ENCODE assay signal across 8 cellular contexts in the genomic region with DNA sequence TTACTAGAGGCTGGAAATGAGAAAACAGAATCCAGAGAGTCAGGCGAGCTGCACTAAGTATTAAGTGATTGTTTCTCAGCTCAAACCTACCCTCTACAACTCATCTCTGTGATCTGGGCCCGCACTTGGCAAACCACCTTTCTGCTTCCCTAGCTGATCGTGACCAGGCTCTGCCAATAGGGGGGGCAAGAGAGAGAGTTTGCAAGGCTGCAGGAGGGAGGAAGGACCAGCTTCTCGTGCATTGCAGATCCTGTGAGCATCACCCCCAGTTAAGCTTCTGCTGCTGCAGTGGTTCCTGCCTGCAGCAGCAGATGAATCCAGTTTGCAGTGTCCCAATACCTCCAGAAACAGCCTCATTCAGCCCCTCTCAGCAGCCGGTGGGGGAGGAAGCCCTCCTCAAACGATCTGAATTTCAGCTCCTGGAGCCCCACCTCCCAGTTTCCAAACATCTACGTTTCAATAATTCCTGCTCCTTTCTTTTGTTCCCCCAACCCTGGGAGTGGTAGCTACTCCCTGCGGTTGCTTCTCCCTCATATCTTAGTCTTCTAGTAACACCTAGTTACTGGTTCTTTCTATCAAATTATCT. TPM values are rescaled to one million over a fixed set of nuclear protein-coding genes. Genes with fewer than 3 reads are reported as not detected.
DNase-seq lines count a peak whose midpoint lies in the region; ATAC-seq and TF ChIP-seq lines count a peak whose summit lies in the region.

No MANE protein-coding gene starts in this region.

- WGBS in liver, result 47% methylated on average over 8 of the region's 8 CpGs

- peak; percentile 78 for TF ChIP-seq CTCF in GM13976 (IDR thresholded peaks at IDR 0.05; ENCODE audit: borderline replicate concordance, control extremely low read depth, extremely low read depth, insufficient read depth, missing control alignments)
- peak; percentile 68 for TF ChIP-seq CTCF in liver (IDR thresholded peaks at IDR 0.05; ENCODE audit: low read depth, low read length, missing input control)

- peak; percentile 78 to 85 for TF ChIP-seq RAD21 in liver (IDR thresholded peaks at IDR 0.05)

- no peak overlapping the region for H3K27ac ChIP-seq in liver (ENCODE audit: low read depth in 1 of 2, low read length in 2 of 2)

- H3K27me3 ChIP-seq in liver (ENCODE audit: control insufficient read depth in 4 of 4, insufficient read depth in 4 of 4, low read length in 3 of 4), result no peaks in the 10 kb centered on the region

- no peak overlapping the region for H3K9ac ChIP-seq in liver (ENCODE audit: low read depth in 1 of 2, low read length in 2 of 2)

- H3K4me3 ChIP-seq in liver (ENCODE audit: low read depth in 1 of 3, low read length in 3 of 3), result no peak overlapping the region

- in situ Hi-C loops in ACHN (cut with HindIII; ENCODE audit: low pct_ligation_motif_present, low pct_unique_long_range_greater_than_20kb, low sequenced_read_pairs) (no loop called here), GM13976 (cut with MboI; ENCODE audit: low sequenced_read_pairs, unreplicated experiment) (no loop called here)

- H3K36me3 ChIP-seq in liver (ENCODE audit: control insufficient read depth in 4 of 4, insufficient read depth in 3 of 4, low read depth in 1 of 4, low read length in 3 of 4), result peaks cover 8 to 29% (median 13%) of the 10 kb centered on the region in 4 donors

- no peaks in the 10 kb centered on the region for H3K9me3 ChIP-seq in liver (ENCODE audit: control insufficient read depth in 4 of 4, low read length in 3 of 4)

- no peaks in the 10 kb centered on the region for H3K4me1 ChIP-seq in liver (ENCODE audit: control insufficient read depth in 4 of 4, insufficient read depth in 4 of 4, low read length in 3 of 4)

- DNase-seq in ACHN (peak; percentile 65), GM13976 (ENCODE audit: low spot score) (peak; percentile 84), NCI-H226 (peak; percentile 36), cerebellar nuclear complex (lab: John Stamatoyannopoulos, UW) (peak; percentile 50 to 77)
- peak; percentile 74 to 89 for DNase-seq in activated CD4-positive, alpha-beta T cell treated with anti-CD3 and anti-CD28 coated beads for 4 hours
- DNase-seq in stimulated activated CD8-positive, alpha-beta memory T cell treated with anti-CD3 and anti-CD28 coated beads, Interleukin-12 subunit alpha, Interleukin-12 subunit beta, amount 100 ng/mL, for 24 hours (ENCODE audit: extremely low read depth), result peak; percentile 31

- no peak for ATAC-seq in GM21390 (IDR thresholded peaks at IDR 0.05; ENCODE audit: unreplicated experiment)

TF ChIP-seq in liver, 16 proteins besides CTCF, POLR2A, EP300 and RAD21:
- TF ChIP-seq FOXA1 (IDR thresholded peaks at IDR 0.05) (no peak), SP1 (IDR thresholded peaks at IDR 0.05) (no peak), EGR1 (IDR thresholded peaks at IDR 0.05; ENCODE audit: low read depth in 2 of 2) (no peak), FOXA2 (IDR thresholded peaks at IDR 0.05) (no peak), HNF4G (IDR thresholded peaks at IDR 0.05) (no peak), GABPA (IDR thresholded peaks at IDR 0.05 in 1 of 2, conservative IDR thresholded peaks at IDR 0.05 in 1 of 2) (no peak), RXRA (IDR thresholded peaks at IDR 0.05) (no peak), YY1 (IDR thresholded peaks at IDR 0.05) (no peak), JUND (IDR thresholded peaks at IDR 0.05) (no peak), NR2F2 (IDR thresholded peaks at IDR 0.05) (no peak), TAF1 (conservative IDR thresholded peaks at IDR 0.05) (no peak), HNF4A (conservative IDR thresholded peaks at IDR 0.05) (no peak)
- TF ChIP-seq, protein P1, sequence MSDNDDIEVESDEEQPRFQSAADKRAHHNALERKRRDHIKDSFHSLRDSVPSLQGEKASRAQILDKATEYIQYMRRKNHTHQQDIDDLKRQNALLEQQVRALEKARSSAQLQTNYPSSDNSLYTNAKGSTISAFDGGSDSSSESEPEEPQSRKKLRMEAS (IDR thresholded peaks at IDR 0.05), result no peak
- TF ChIP-seq, protein P2, sequence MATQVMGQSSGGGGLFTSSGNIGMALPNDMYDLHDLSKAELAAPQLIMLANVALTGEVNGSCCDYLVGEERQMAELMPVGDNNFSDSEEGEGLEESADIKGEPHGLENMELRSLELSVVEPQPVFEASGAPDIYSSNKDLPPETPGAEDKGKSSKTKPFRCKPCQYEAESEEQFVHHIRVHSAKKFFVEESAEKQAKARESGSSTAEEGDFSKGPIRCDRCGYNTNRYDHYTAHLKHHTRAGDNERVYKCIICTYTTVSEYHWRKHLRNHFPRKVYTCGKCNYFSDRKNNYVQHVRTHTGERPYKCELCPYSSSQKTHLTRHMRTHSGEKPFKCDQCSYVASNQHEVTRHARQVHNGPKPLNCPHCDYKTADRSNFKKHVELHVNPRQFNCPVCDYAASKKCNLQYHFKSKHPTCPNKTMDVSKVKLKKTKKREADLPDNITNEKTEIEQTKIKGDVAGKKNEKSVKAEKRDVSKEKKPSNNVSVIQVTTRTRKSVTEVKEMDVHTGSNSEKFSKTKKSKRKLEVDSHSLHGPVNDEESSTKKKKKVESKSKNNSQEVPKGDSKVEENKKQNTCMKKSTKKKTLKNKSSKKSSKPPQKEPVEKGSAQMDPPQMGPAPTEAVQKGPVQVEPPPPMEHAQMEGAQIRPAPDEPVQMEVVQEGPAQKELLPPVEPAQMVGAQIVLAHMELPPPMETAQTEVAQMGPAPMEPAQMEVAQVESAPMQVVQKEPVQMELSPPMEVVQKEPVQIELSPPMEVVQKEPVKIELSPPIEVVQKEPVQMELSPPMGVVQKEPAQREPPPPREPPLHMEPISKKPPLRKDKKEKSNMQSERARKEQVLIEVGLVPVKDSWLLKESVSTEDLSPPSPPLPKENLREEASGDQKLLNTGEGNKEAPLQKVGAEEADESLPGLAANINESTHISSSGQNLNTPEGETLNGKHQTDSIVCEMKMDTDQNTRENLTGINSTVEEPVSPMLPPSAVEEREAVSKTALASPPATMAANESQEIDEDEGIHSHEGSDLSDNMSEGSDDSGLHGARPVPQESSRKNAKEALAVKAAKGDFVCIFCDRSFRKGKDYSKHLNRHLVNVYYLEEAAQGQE (IDR thresholded peaks at IDR 0.05), result no peak
- TF ChIP-seq, protein P3, sequence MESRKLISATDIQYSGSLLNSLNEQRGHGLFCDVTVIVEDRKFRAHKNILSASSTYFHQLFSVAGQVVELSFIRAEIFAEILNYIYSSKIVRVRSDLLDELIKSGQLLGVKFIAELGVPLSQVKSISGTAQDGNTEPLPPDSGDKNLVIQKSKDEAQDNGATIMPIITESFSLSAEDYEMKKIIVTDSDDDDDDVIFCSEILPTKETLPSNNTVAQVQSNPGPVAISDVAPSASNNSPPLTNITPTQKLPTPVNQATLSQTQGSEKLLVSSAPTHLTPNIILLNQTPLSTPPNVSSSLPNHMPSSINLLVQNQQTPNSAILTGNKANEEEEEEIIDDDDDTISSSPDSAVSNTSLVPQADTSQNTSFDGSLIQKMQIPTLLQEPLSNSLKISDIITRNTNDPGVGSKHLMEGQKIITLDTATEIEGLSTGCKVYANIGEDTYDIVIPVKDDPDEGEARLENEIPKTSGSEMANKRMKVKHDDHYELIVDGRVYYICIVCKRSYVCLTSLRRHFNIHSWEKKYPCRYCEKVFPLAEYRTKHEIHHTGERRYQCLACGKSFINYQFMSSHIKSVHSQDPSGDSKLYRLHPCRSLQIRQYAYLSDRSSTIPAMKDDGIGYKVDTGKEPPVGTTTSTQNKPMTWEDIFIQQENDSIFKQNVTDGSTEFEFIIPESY (IDR thresholded peaks at IDR 0.05), result no peak
- TF ChIP-seq, protein P4, sequence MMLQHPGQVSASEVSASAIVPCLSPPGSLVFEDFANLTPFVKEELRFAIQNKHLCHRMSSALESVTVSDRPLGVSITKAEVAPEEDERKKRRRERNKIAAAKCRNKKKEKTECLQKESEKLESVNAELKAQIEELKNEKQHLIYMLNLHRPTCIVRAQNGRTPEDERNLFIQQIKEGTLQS (IDR thresholded peaks at IDR 0.05), result no peak

RNA-seq across cellular contexts. Expression of a gene that starts 20.0 kb away (rescaled TPM):
- total RNA-seq in liver, result 1 to 10 TPM; 3.6 to 9.8 TPM
- polyA plus RNA-seq in liver, result 1 to 10 TPM; 4.5 to 5.2 TPM

RNA-seq across cellular contexts. Expression of a gene that starts 20.3 kb away (rescaled TPM):
- 1 to 10 TPM in 1 of 2 donors, under 1 TPM in 1; 0.42 to 4.3 TPM for total RNA-seq in liver
- under 1 TPM; 0.50 to 0.64 TPM for polyA plus RNA-seq in liver

RNA-seq across cellular contexts. Expression of a gene that starts 22.3 kb away (rescaled TPM):
- under 1 TPM; 0.08 to 0.09 TPM for total RNA-seq in liver
- polyA plus RNA-seq in liver, result 1 to 10 TPM in 1 of 2 donors, under 1 TPM in 1; 0.88 to 1.0 TPM

RNA-seq across cellular contexts. Expression of a gene that starts 28.3 kb away (rescaled TPM):
- total RNA-seq in liver, result 10 to 100 TPM; 30.4 to 35.0 TPM
- 10 to 100 TPM; 34.0 to 45.1 TPM for polyA plus RNA-seq in liver

RNA-seq across cellular contexts. Expression of a gene that starts 40.7 kb away (rescaled TPM):
- 10 to 100 TPM in 1 of 2 donors, 1 to 10 TPM in 1; 6.4 to 15.5 TPM for total RNA-seq in liver
- polyA plus RNA-seq in liver, result 1 to 10 TPM; 2.8 to 4.0 TPM

Comparison
In these comparisons a context has a peak if more than half of its experiments do, and no peak if none do; other contexts are left out.
1. DNase-seq: peak in every context shown above with its lines; median percentile 84 in GM13976; 82 in activated CD4-positive, alpha-beta T cell treated with anti-CD3 and anti-CD28 coated beads for 4 hours; 65 in ACHN; 64 in cerebellar nuclear complex; 36 in NCI-H226; 31 in stimulated activated CD8-positive, alpha-beta memory T cell treated with anti-CD3 and anti-CD28 coated beads, Interleukin-12 subunit alpha, Interleukin-12 subunit beta, amount 100 ng/mL, for 24 hours.